ENCODE assay signal across 19 cellular contexts in genomic region chr2:59174536-59175243, GRCh38.
DNase-seq lines count a peak whose midpoint lies in the region; ATAC-seq lines count a peak whose summit lies in the region.
"Had no signal": no experiment of that assay in that cellular context is flagged by ENCODE, and none has a peak within 500 bp of the region (broad histone marks: within the 10 kb centered on the region; RNA-seq: fewer than 3 reads in every experiment).

No MANE protein-coding gene starts in this region.

- H3K14ac ChIP-seq in trophoblast cell (ENCODE audit: low read length) = no peak overlapping the region

- no peaks in the 10 kb centered on the region for H3K36me3 ChIP-seq in trophoblast cell (ENCODE audit: control insufficient read depth in 1 of 2, insufficient read depth in 2 of 2, low read length in 2 of 2)
- H3K36me3 ChIP-seq: BE2C had no signal

- no peaks in the 10 kb centered on the region for H3K9me3 ChIP-seq in trophoblast cell (ENCODE audit: insufficient read depth, low read depth, low read length)
- H3K9me3 ChIP-seq: BE2C had no signal

- peak overlapping the region; percentile 44 for H3K4me3 ChIP-seq in trophoblast cell (ENCODE audit: low read depth, low read length)

- H4K8ac ChIP-seq in trophoblast cell (ENCODE audit: low read depth, low read length) = no peak overlapping the region

- H3K4me2 ChIP-seq in trophoblast cell (ENCODE audit: low read length) = no peak overlapping the region

- H3K4me1 ChIP-seq in trophoblast cell (ENCODE audit: control insufficient read depth in 1 of 2, insufficient read depth in 2 of 2, low read length in 2 of 2) = no peaks in the 10 kb centered on the region
- H3K4me1 ChIP-seq: BE2C had no signal

- no peaks in the 10 kb centered on the region for H3K79me2 ChIP-seq in trophoblast cell (ENCODE audit: control insufficient read depth, insufficient read depth, low read length, poor library complexity)

- no peak overlapping the region for H2AFZ ChIP-seq in trophoblast cell (ENCODE audit: insufficient read depth, low read length, poor library complexity)

- WGBS in trophoblast cell (ENCODE audit: extremely low coverage, insufficient coverage, insufficient read length) = no CpG with 5 or more reads among the region's 13 CpGs

- H3K23ac ChIP-seq in trophoblast cell (ENCODE audit: low read length) = no peak overlapping the region

- H4K12ac ChIP-seq in trophoblast cell (ENCODE audit: low read depth, low read length) = no peak overlapping the region

- DNase-seq in ELF-1 (ENCODE audit: low read depth, low spot score) (peak; percentile 34), NCI-H146 (lab: John Stamatoyannopoulos, UW) (peak; percentile 34), iPS-NIHi7 (ENCODE audit: extremely low spot score) (peak; percentile 20), trophoblast cell (no peak), islet precursor cell (no peak), DMS 273 (lab: John Stamatoyannopoulos, UW; ENCODE audit: unreplicated experiment) (no peak)
- DNase-seq: ACHN; BE2C; C1 segment of cervical spinal cord; CD4-positive, CD25-positive, alpha-beta regulatory T cell; DND-41; EL; HFFc6; Karpas-422; KBM-7 had no signal

- H2BK12ac ChIP-seq in trophoblast cell (ENCODE audit: low read length) = no peak overlapping the region

- no peak overlapping the region for H2BK120ac ChIP-seq in trophoblast cell (ENCODE audit: insufficient read depth, low read length, poor library complexity)

- H3K4ac ChIP-seq in trophoblast cell (ENCODE audit: low read depth, low read length) = no peak overlapping the region

- no peak overlapping the region for H3K18ac ChIP-seq in trophoblast cell (ENCODE audit: low read length)

- no peaks in the 10 kb centered on the region for H3K27me3 ChIP-seq in trophoblast cell (ENCODE audit: insufficient read depth, low read length)
- H3K27me3 ChIP-seq: BE2C had no signal

- H2AK5ac ChIP-seq in trophoblast cell (ENCODE audit: low read length) = no peak overlapping the region

- no peak overlapping the region for H2BK5ac ChIP-seq in trophoblast cell (ENCODE audit: low read depth, low read length, poor library complexity)

- ATAC-seq in HG02970 (IDR thresholded peaks at IDR 0.05; ENCODE audit: low FRiP score, unreplicated experiment) (no peak), HG03097 (IDR thresholded peaks at IDR 0.05; ENCODE audit: low FRiP score, unreplicated experiment) (no peak)
- ATAC-seq: HCT116, HepG2 had no signal

- no peak overlapping the region for H3K9ac ChIP-seq in trophoblast cell (ENCODE audit: low read length)

- H3K79me1 ChIP-seq in trophoblast cell (ENCODE audit: low read length) = no peaks in the 10 kb centered on the region

- H4K91ac ChIP-seq in trophoblast cell (ENCODE audit: low read depth, low read length) = no peak overlapping the region

- no peak overlapping the region for H3K27ac ChIP-seq in trophoblast cell (ENCODE audit: low read depth, low read length)

Comparison
In these comparisons a context has a peak if more than half of its experiments do, and no peak if none do; other contexts are left out.
1. DNase-seq: peak in ELF-1 (single experiment), NCI-H146 (single experiment) and iPS-NIHi7 (single experiment); none in trophoblast cell (0 of 2), islet precursor cell (single experiment) and DMS 273 (single experiment).